ENCODE assay signal across 27 cellular contexts in genomic region chr5:1856596-1857255, GRCh38. TPM values are rescaled to one million over a fixed set of nuclear protein-coding genes. Genes with fewer than 3 reads are reported as not detected.
"Had no signal": no experiment of that assay in that cellular context is flagged by ENCODE, and none has a peak within 500 bp of the region (broad histone marks: within the 10 kb centered on the region; RNA-seq: fewer than 3 reads in every experiment).

No MANE protein-coding gene starts in this region.

- H3K4me1 Mint-ChIP-seq: activated naive CD4-positive, alpha-beta T cell treated with anti-CD3 and anti-CD28 coated beads, Interleukin-2, amount 50 U/mL, for 24 hours; stimulated activated effector memory CD8-positive, alpha-beta T cell treated with anti-CD3 and anti-CD28 coated beads, Interleukin-12 subunit alpha, Interleukin-12 subunit beta, amount 100 ng/mL, for 72 hours had no signal

- H3K27ac ChIP-seq: heart left ventricle, lower lobe of right lung, parathyroid adenoma, WERI-Rb-1 had no signal

- H3K4me3 ChIP-seq: lower lobe of right lung had no signal

- H3K9me3 Mint-ChIP-seq: activated naive CD4-positive, alpha-beta T cell treated with anti-CD3 and anti-CD28 coated beads, Interleukin-2, amount 50 U/mL, for 24 hours; stimulated activated effector memory CD8-positive, alpha-beta T cell treated with anti-CD3 and anti-CD28 coated beads, Interleukin-12 subunit alpha, Interleukin-12 subunit beta, amount 100 ng/mL, for 72 hours; T-cell had no signal

- DNase-seq: activated CD4-positive, alpha-beta T cell treated with anti-CD3 and anti-CD28 coated beads for 1 hour; activated CD4-positive, alpha-beta T cell treated with anti-CD3 and anti-CD28 coated beads, Interleukin-2, amount 50 U/mL, for 1 hour; activated CD8-positive, alpha-beta T cell treated with anti-CD3 and anti-CD28 coated beads, Interleukin-2, amount 10 ng/mL, durations not matched to agents 7 days and 5 days; activated gamma-delta T cell treated with Interleukin-2 at 50 U/mL for 16 hours; activated T-cell treated with anti-CD3 and anti-CD28 coated beads, Interleukin-2, amount 50 U/mL, for 1 hour; anterior cingulate cortex; caudate nucleus; dermis blood vessel endothelial cell; effector CD8-positive, alpha-beta T cell; erythroblast; islet precursor cell; lower lobe of right lung; naive thymus-derived CD4-positive, alpha-beta T cell; small intestine; stimulated activated CD4-positive, alpha-beta T cell treated with anti-CD3 and anti-CD28 coated beads, Interleukin-2, amount 100 ng/mL, for 24 hours; T-cell; WERI-Rb-1 had no signal

- H3K9me3 ChIP-seq: heart left ventricle, lower lobe of right lung had no signal

- H3K36me3 ChIP-seq: heart left ventricle, lower lobe of right lung, WERI-Rb-1 had no signal

- H3K4me1 ChIP-seq: lower lobe of right lung, parathyroid adenoma had no signal

- ATAC-seq: activated CD8-positive, alpha-beta T cell treated with anti-CD3 and anti-CD28 coated beads, Interleukin-2, amount 10 ng/mL, durations not matched to agents 7 days and 5 days; heart left ventricle; lower lobe of right lung; naive thymus-derived CD4-positive, alpha-beta T cell; sciatic nerve; stimulated activated effector memory CD8-positive, alpha-beta T cell treated with anti-CD3 and anti-CD28 coated beads, Interleukin-12 subunit alpha, Interleukin-12 subunit beta, amount 100 ng/mL, for 72 hours had no signal

- H3K36me3 Mint-ChIP-seq: activated naive CD4-positive, alpha-beta T cell treated with anti-CD3 and anti-CD28 coated beads, Interleukin-2, amount 50 U/mL, for 24 hours; brain; stimulated activated effector memory CD8-positive, alpha-beta T cell treated with anti-CD3 and anti-CD28 coated beads, Interleukin-12 subunit alpha, Interleukin-12 subunit beta, amount 100 ng/mL, for 72 hours; T-cell had no signal

- H3K4me3 Mint-ChIP-seq: activated CD8-positive, alpha-beta T cell treated with anti-CD3 and anti-CD28 coated beads, Interleukin-2, amount 10 ng/mL, durations not matched to agents 7 days and 5 days; activated naive CD4-positive, alpha-beta T cell treated with anti-CD3 and anti-CD28 coated beads, Interleukin-2, amount 50 U/mL, for 24 hours; brain; naive thymus-derived CD4-positive, alpha-beta T cell; stimulated activated effector memory CD8-positive, alpha-beta T cell treated with anti-CD3 and anti-CD28 coated beads, Interleukin-12 subunit alpha, Interleukin-12 subunit beta, amount 100 ng/mL, for 72 hours had no signal

- H3K27ac Mint-ChIP-seq: activated CD8-positive, alpha-beta T cell treated with anti-CD3 and anti-CD28 coated beads, Interleukin-2, amount 10 ng/mL, durations not matched to agents 7 days and 5 days; activated naive CD4-positive, alpha-beta T cell treated with anti-CD3 and anti-CD28 coated beads, Interleukin-2, amount 50 U/mL, for 24 hours; brain; naive thymus-derived CD4-positive, alpha-beta T cell; stimulated activated effector memory CD8-positive, alpha-beta T cell treated with anti-CD3 and anti-CD28 coated beads, Interleukin-12 subunit alpha, Interleukin-12 subunit beta, amount 100 ng/mL, for 72 hours; T-cell had no signal

RNA-seq across cellular contexts. Expression of gene IRX4, which starts 26.0 kb away (rescaled TPM):
- total RNA-seq: activated CD8-positive, alpha-beta T cell treated with anti-CD3 and anti-CD28 coated beads, Interleukin-2, amount 10 ng/mL, durations not matched to agents 7 days and 5 days; dermis blood vessel endothelial cell; frontal cortex; lower lobe of right lung; mesenteric fat pad; naive thymus-derived CD4-positive, alpha-beta T cell; pulmonary artery endothelial cell; sciatic nerve; T-cell; ureter had no signal
- polyA plus RNA-seq: naive thymus-derived CD4-positive, alpha-beta T cell had no signal
